Comparison of ENCODE assay signal across 20 cellular contexts in the genomic region with DNA sequence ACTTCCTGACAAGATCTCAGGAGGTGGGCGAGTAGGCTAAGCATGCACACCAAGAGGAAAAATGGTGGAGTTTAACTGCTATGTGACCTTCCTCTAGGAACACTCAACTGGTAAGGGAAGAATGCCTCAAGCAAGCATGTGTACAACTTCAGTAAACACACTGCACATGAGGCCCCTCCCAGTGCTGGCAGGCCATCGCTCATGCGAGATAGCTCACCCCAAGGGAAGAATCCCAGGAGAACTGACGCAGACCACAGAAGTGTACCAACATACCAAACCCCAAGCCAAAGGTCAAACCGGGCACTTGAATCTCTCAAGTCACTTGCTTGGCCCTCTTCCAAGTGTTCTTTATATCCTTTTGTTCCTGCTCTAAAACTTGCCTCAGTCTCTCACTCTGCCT.
"Had no signal": no experiment of that assay in that cellular context is flagged by ENCODE, and none has a peak within 500 bp of the region (broad histone marks: within the 10 kb centered on the region; RNA-seq: fewer than 3 reads in every experiment).

No MANE protein-coding gene starts in this region.

- H3K27me3 ChIP-seq: dorsolateral prefrontal cortex, neutrophil, tibial artery had no signal

- H2AFZ ChIP-seq: parathyroid adenoma had no signal

- DNase-seq: activated CD4-positive, alpha-beta T cell treated with anti-CD3 and anti-CD28 coated beads, Interleukin-2, amount 50 U/mL, for 1 hour; activated effector memory CD4-positive, alpha-beta T cell treated with anti-CD3 and anti-CD28 coated beads, Interleukin-2, amount 50 U/mL, for 16 hours; activated T-cell treated with anti-CD3 and anti-CD28 coated beads, Interleukin-2, amount 50 U/mL, for 72 hours; dorsolateral prefrontal cortex; foreskin melanocyte; glutamatergic neuron; hippocampal formation; islet precursor cell; left ventricle myocardium superior; mesendoderm; naive thymus-derived CD8-positive, alpha-beta T cell; stimulated activated CD4-positive, alpha-beta T cell treated with anti-CD3 and anti-CD28 coated beads, Interleukin-12 subunit alpha, Interleukin-12 subunit beta, amount 100 ng/mL, for 4 hours; stimulated activated CD4-positive, alpha-beta T cell treated with anti-CD3 and anti-CD28 coated beads, Interleukin-1b, Interleukin-23, amount 100 ng/mL, for 48 hours; stimulated activated CD8-positive, alpha-beta memory T cell treated with anti-CD3 and anti-CD28 coated beads, Interleukin-4, amount 100 ng/mL, for 48 hours; stimulated activated naive CD4-positive, alpha-beta T cell treated with Interleukin-2 at 50 U/mL for 16 hours; substantia nigra; tibial artery had no signal

- H3K36me3 ChIP-seq: neutrophil, tibial artery had no signal

- H3K79me2 ChIP-seq: parathyroid adenoma had no signal

- H3K27ac ChIP-seq: dorsolateral prefrontal cortex, epithelial cell of prostate, neutrophil, parathyroid adenoma, tibial artery had no signal

- H3K9me3 ChIP-seq: neutrophil had no signal

- ATAC-seq: activated T-cell treated with anti-CD3 and anti-CD28 coated beads, Interleukin-2, amount 50 U/mL, for 72 hours; left ventricle myocardium superior; naive thymus-derived CD8-positive, alpha-beta T cell had no signal

- H3K4me1 ChIP-seq: parathyroid adenoma, tibial artery had no signal

- H3K4me3 ChIP-seq: dorsolateral prefrontal cortex, tibial artery had no signal

- H3K9ac ChIP-seq: parathyroid adenoma had no signal
